15 cellular contexts compared by ENCODE assay signal in genomic region chr1:12439083-12439482, GRCh38.
A peak's percentile ranks its signal among the peaks of the same experiment; 100 is the strongest.
DNase-seq lines count a peak whose midpoint lies in the region; ATAC-seq, FAIRE-seq and TF ChIP-seq lines count a peak whose summit lies in the region.
"Had no signal": no experiment of that assay in that cellular context is flagged by ENCODE, and none has a peak within 500 bp of the region (broad histone marks: within the 10 kb centered on the region; RNA-seq: fewer than 3 reads in every experiment).

No MANE protein-coding gene starts in this region.

- no peak for TF ChIP-seq CTCF in A549 (IDR thresholded peaks at IDR 0.05)

- H3K36me3 ChIP-seq in CD4-positive, CD25-positive, alpha-beta regulatory T cell (ENCODE audit: control insufficient read depth, insufficient read depth, low read length), result peaks cover 21% of the 10 kb centered on the region
- H3K36me3 ChIP-seq: BE2C had no signal

- no peaks in the 10 kb centered on the region for H3K27me3 Mint-ChIP-seq in CD4-positive, CD25-positive, alpha-beta regulatory T cell
- no peaks in the 10 kb centered on the region for H3K27me3 Mint-ChIP-seq in activated T-helper 2 cell treated with anti-CD3 and anti-CD28 coated beads, Interferon-gamma antibody, Interleukin-2, Interleukin-4, amounts not matched to agents 10 μg/mL and 5 μg/mL and 100 μg/mL, durations not matched to agents 14 hours and 24 hours and 36 hours (ENCODE audit: low read depth)
- H3K27me3 Mint-ChIP-seq in naive thymus-derived CD8-positive, alpha-beta T cell, result no peaks in the 10 kb centered on the region

- peaks cover 0 to 4% (median 0%) of the 10 kb centered on the region in 7 donors for H3K9me3 Mint-ChIP-seq in CD4-positive, CD25-positive, alpha-beta regulatory T cell
- peaks cover 17% of the 10 kb centered on the region for H3K9me3 Mint-ChIP-seq in activated T-helper 2 cell treated with anti-CD3 and anti-CD28 coated beads, Interferon-gamma antibody, Interleukin-2, Interleukin-4, amounts not matched to agents 10 μg/mL and 5 μg/mL and 100 μg/mL, durations not matched to agents 14 hours and 24 hours and 36 hours
- peaks cover 0 to 6% (median 0%) of the 10 kb centered on the region in 9 donors for H3K9me3 Mint-ChIP-seq in naive thymus-derived CD8-positive, alpha-beta T cell

- H3K4me1 ChIP-seq in A549, result peaks cover 48% of the 10 kb centered on the region
- peaks cover 34% of the 10 kb centered on the region for H3K4me1 ChIP-seq in CD4-positive, CD25-positive, alpha-beta regulatory T cell (ENCODE audit: control insufficient read depth, insufficient read depth, low read length, poor library complexity, severe bottlenecking)
- H3K4me1 ChIP-seq: BE2C had no signal

- peaks cover 22 to 73% (median 50%) of the 10 kb centered on the region in 4 donors for H3K4me1 Mint-ChIP-seq in CD4-positive, CD25-positive, alpha-beta regulatory T cell
- H3K4me1 Mint-ChIP-seq in activated T-helper 2 cell treated with anti-CD3 and anti-CD28 coated beads, Interferon-gamma antibody, Interleukin-2, Interleukin-4, amounts not matched to agents 10 μg/mL and 5 μg/mL and 100 μg/mL, durations not matched to agents 14 hours and 24 hours and 36 hours (ENCODE audit: low read depth), result peaks cover 79% of the 10 kb centered on the region
- peaks cover 48 to 87% (median 86%) of the 10 kb centered on the region in 4 donors for H3K4me1 Mint-ChIP-seq in naive thymus-derived CD8-positive, alpha-beta T cell

- POLR2A ChIA-PET in A549 (lab: Yijun Ruan, JAX), result no interaction called here
- POLR2A ChIA-PET in naive thymus-derived CD8-positive, alpha-beta T cell (lab: Charles Lee), result interaction anchor here (0.6 to 6.5 kb wide), 13 partner anchors 9 to 179 kb away, joined by 3 to 37 read pairs (median 5); partner anchors contain the start of gene DHRS3

- peak overlapping the region in 3 of 4 donors; percentile 28 to 58 (median 41) for H3K4me3 Mint-ChIP-seq in CD4-positive, CD25-positive, alpha-beta regulatory T cell
- peak overlapping the region; percentile 13 for H3K4me3 Mint-ChIP-seq in activated T-helper 2 cell treated with anti-CD3 and anti-CD28 coated beads, Interferon-gamma antibody, Interleukin-2, Interleukin-4, amounts not matched to agents 10 μg/mL and 5 μg/mL and 100 μg/mL, durations not matched to agents 14 hours and 24 hours and 36 hours (ENCODE audit: low read depth)
- peak overlapping the region in 9 of 10 donors; percentile 64 to 85 (median 79) for H3K4me3 Mint-ChIP-seq in naive thymus-derived CD8-positive, alpha-beta T cell

- no peak overlapping the region for H3K4me2 ChIP-seq in A549

- intact Hi-C loops in activated T-helper 2 cell treated with anti-CD3 and anti-CD28 coated beads, Interferon-gamma antibody, Interleukin-2, Interleukin-4, amounts not matched to agents 10 μg/mL and 5 μg/mL and 100 μg/mL, durations not matched to agents 14 hours and 24 hours and 36 hours (cut with micrococcal nuclease), result loop anchor here (10.0 kb wide), 1 partner anchor 374 kb away; the partner anchor contains the start of gene TNFRSF8

- peak overlapping the region; percentile 17 to 90; a peak in 4 of 6 replicates for H3K27ac ChIP-seq in A549
- no peak overlapping the region for H3K27ac ChIP-seq in CD4-positive, CD25-positive, alpha-beta regulatory T cell (ENCODE audit: insufficient read depth, low read length, poor library complexity, severe bottlenecking)

- ATAC-seq in A549 (no peak), HG03135 (IDR thresholded peaks at IDR 0.05; ENCODE audit: unreplicated experiment) (no peak)
- ATAC-seq in CD4-positive, CD25-positive, alpha-beta regulatory T cell (ENCODE audit: low read depth in 2 of 2), result no peak
- ATAC-seq in naive thymus-derived CD8-positive, alpha-beta T cell, result no peak

- no peaks in the 10 kb centered on the region for H3K9me3 ChIP-seq in A549
- H3K9me3 ChIP-seq in CD4-positive, CD25-positive, alpha-beta regulatory T cell (ENCODE audit: control insufficient read depth in 2 of 2, low read length in 2 of 2), result no peaks in the 10 kb centered on the region
- H3K9me3 ChIP-seq: BE2C had no signal

- no peak overlapping the region for H3K4me3 ChIP-seq in A549
- no peak overlapping the region for H3K4me3 ChIP-seq in CD4-positive, CD25-positive, alpha-beta regulatory T cell (ENCODE audit: low read depth, low read length)
- H3K4me3 ChIP-seq: GM12878 had no signal

- TF ChIP-seq POLR2A in A549 (IDR thresholded peaks at IDR 0.05; ENCODE audit: low read length), result no peak

- H3K27me3 ChIP-seq in CD4-positive, CD25-positive, alpha-beta regulatory T cell (ENCODE audit: control insufficient read depth, insufficient read depth, low read length), result no peaks in the 10 kb centered on the region
- H3K27me3 ChIP-seq: BE2C had no signal

- no peak for TF ChIP-seq RAD21 in A549 (conservative IDR thresholded peaks at IDR 0.05 in 1 of 2, IDR thresholded peaks at IDR 0.05 in 1 of 2)

- no peak for FAIRE-seq in A549 (lab: Jason Lieb, UNC)
- FAIRE-seq: GM12878 had no signal

- H3K36me3 Mint-ChIP-seq in CD4-positive, CD25-positive, alpha-beta regulatory T cell, result peaks cover 63% of the 10 kb centered on the region
- peaks cover 57% of the 10 kb centered on the region for H3K36me3 Mint-ChIP-seq in activated T-helper 2 cell treated with anti-CD3 and anti-CD28 coated beads, Interferon-gamma antibody, Interleukin-2, Interleukin-4, amounts not matched to agents 10 μg/mL and 5 μg/mL and 100 μg/mL, durations not matched to agents 14 hours and 24 hours and 36 hours (ENCODE audit: low read depth)
- H3K36me3 Mint-ChIP-seq in naive thymus-derived CD8-positive, alpha-beta T cell, result peaks cover 0 to 6% (median 2%) of the 10 kb centered on the region in 3 donors

- WGBS in A549 (ENCODE audit: missing lambda C conversion rate), result 86% methylated on average over 5 of the region's 5 CpGs

- CTCF ChIA-PET in A549 (lab: Yijun Ruan, JAX), result interaction anchor here (0.6 to 1.2 kb wide), 5 partner anchors 13 to 71 kb away, joined by 3 to 4 read pairs (median 3); no protein-coding TSS in a partner anchor

- no peak for TF ChIP-seq EP300 in A549 (IDR thresholded peaks at IDR 0.05)

- DNase-seq in A549 (ENCODE audit: low read depth in 1 of 2, low spot score in 1 of 2) (no peak), NCI-H2171 treated with DMSO at 0.1 percent for 48 hours (lab: John Stamatoyannopoulos, UW) (no peak)
- DNase-seq in CD4-positive, CD25-positive, alpha-beta regulatory T cell, result no peak
- DNase-seq in activated T-helper 2 cell treated with anti-CD3 and anti-CD28 coated beads, Interferon-gamma antibody, Interleukin-2, Interleukin-4, amounts not matched to agents 10 μg/mL and 5 μg/mL and 100 μg/mL, durations not matched to agents 14 hours and 24 hours and 36 hours (ENCODE audit: low spot score), result no peak
- DNase-seq in naive thymus-derived CD8-positive, alpha-beta T cell, result no peak
- no peak for DNase-seq in activated CD8-positive, alpha-beta memory T cell treated with anti-CD3 and anti-CD28 coated beads, Interleukin-2, amount 50 U/mL, for 4 hours
- DNase-seq: activated CD4-positive, CD25-positive, alpha-beta regulatory T cell; BE2C; EL; foreskin fibroblast; HCEC 1CT; mesendoderm; NCI-H510A treated with DMSO at 0.1 percent for 48 hours had no signal

- H3K27ac Mint-ChIP-seq in CD4-positive, CD25-positive, alpha-beta regulatory T cell, result peak overlapping the region; percentile 72 to 91 (median 90)
- peak overlapping the region; percentile 76 for H3K27ac Mint-ChIP-seq in activated T-helper 2 cell treated with anti-CD3 and anti-CD28 coated beads, Interferon-gamma antibody, Interleukin-2, Interleukin-4, amounts not matched to agents 10 μg/mL and 5 μg/mL and 100 μg/mL, durations not matched to agents 14 hours and 24 hours and 36 hours
- peak overlapping the region; percentile 77 to 93 (median 88) for H3K27ac Mint-ChIP-seq in naive thymus-derived CD8-positive, alpha-beta T cell

TF ChIP-seq in A549, 52 proteins besides CTCF, POLR2A, EP300 and RAD21:
- TF ChIP-seq TP53 (CRISPR knock-in tag; IDR thresholded peaks at IDR 0.05), result no peak
- no peak for TF ChIP-seq RCOR1 (IDR thresholded peaks at IDR 0.05; ENCODE audit: low read depth, low read length)

Comparison
In these comparisons a context has a peak if more than half of its experiments do, and no peak if none do; other contexts are left out.
1. H3K4me3 Mint-ChIP-seq: peak in every context shown above with its lines; median percentile 79 in naive thymus-derived CD8-positive, alpha-beta T cell; 41 in CD4-positive, CD25-positive, alpha-beta regulatory T cell; 13 in activated T-helper 2 cell treated with anti-CD3 and anti-CD28 coated beads, Interferon-gamma antibody, Interleukin-2, Interleukin-4, amounts not matched to agents 10 μg/mL and 5 μg/mL and 100 μg/mL, durations not matched to agents 14 hours and 24 hours and 36 hours.